Comparison of ENCODE assay signal across 9 cellular contexts in the genomic region with DNA sequence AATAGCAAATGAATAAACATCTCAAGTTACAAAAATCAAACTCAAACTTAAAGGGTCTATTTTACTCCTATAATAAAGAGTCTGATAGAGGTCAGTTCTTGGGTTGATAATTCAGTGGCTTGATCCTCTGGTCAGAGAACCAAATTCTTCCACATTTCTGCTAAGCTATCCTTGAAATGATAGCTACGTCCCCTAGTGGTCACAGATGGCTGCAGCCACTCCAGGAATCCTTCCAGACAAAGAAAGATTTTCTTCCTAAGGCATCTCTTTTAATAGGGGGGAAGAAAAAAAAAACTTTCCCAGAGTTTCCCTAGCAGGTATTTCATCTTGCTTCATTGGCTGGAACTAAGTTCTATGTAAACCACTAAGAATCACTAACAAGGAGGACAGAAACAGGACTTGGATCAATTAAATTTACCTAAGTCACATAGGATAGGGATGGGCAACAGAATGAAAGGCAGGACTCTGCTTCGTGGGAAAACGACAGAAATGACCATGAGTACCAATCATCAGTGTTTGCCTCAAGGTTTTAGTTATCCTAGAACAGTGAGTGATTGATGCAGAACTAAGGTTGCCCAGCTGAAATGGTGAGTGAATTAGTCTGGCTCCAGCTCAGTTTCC.
DNase-seq lines count a peak whose midpoint lies in the region; ATAC-seq and TF ChIP-seq lines count a peak whose summit lies in the region.
"Had no signal": no experiment of that assay in that cellular context is flagged by ENCODE, and none has a peak within 500 bp of the region (broad histone marks: within the 10 kb centered on the region; RNA-seq: fewer than 3 reads in every experiment).

No MANE protein-coding gene starts in this region.

- POLR2A ChIA-PET in A673 (lab: Charles Lee; ENCODE audit: low non-redundant PET), result interaction anchor here (0.6 kb wide), 1 partner anchor 575 kb away, joined by 3 read pairs; no protein-coding TSS in a partner anchor

- ATAC-seq in GM18519 (IDR thresholded peaks at IDR 0.05; ENCODE audit: low FRiP score, unreplicated experiment) (peak; percentile 48), RWPE2 (ENCODE audit: low read depth) (peak; percentile 41; the same call in 1 of the 3 replicates), gastroesophageal sphincter (no peak), GM19328 (IDR thresholded peaks at IDR 0.05; ENCODE audit: unreplicated experiment) (no peak), GM18909 (IDR thresholded peaks at IDR 0.05; ENCODE audit: poor library complexity, unreplicated experiment) (no peak)

- H3K4me3 ChIP-seq in A673 (ENCODE audit: low read depth, low read length, poor library complexity, severe bottlenecking) (no peak overlapping the region), RWPE2 (ENCODE audit: severe bottlenecking) (no peak overlapping the region), gastroesophageal sphincter (no peak overlapping the region)

- BruUV-seq in A673 (replicated peaks; lab: Mats Ljungman, UMichigan), result no TSS peak

- H3K9me3 ChIP-seq in A673 (ENCODE audit: low read depth, low read length, poor library complexity, severe bottlenecking) (no peaks in the 10 kb centered on the region), RWPE2 (ENCODE audit: severe bottlenecking) (no peaks in the 10 kb centered on the region), gastroesophageal sphincter (peaks cover 0 to 5% (median 0%) of the 10 kb centered on the region in 3 donors)

- peak; percentile 38 for DNase-seq in A673 (ENCODE audit: low spot score)
- DNase-seq in RWPE2 (ENCODE audit: low spot score), result no peak
- no peak for DNase-seq in NCI-H2107 (lab: John Stamatoyannopoulos, UW)
- no peak for DNase-seq in cerebellar nuclear complex (lab: John Stamatoyannopoulos, UW)
- DNase-seq: activated CD8-positive, alpha-beta memory T cell treated with anti-CD3 and anti-CD28 coated beads, Interleukin-2, amount 50 U/mL, for 4 hours had no signal

- no peak for TF ChIP-seq POLR2A in gastroesophageal sphincter (IDR thresholded peaks at IDR 0.05)

- intact Hi-C loops in A673 (cut with micrococcal nuclease; ENCODE audit: unreplicated experiment), result loop anchor here (1.0 to 10.0 kb wide), 2 partner anchors 164 to 575 kb away; no protein-coding TSS in a partner anchor

- CTCF ChIA-PET in A673 (lab: Charles Lee), result interaction anchor here (0.6 to 1.4 kb wide), 2 partner anchors 575 to 1492 kb away, joined by 4 to 12 read pairs; no protein-coding TSS in a partner anchor

- no peaks in the 10 kb centered on the region for H3K4me1 ChIP-seq in A673 (ENCODE audit: insufficient read depth, low read length, poor library complexity, severe bottlenecking)
- H3K4me1 ChIP-seq in RWPE2 (ENCODE audit: insufficient read depth, poor library complexity, severe bottlenecking), result no peaks in the 10 kb centered on the region
- H3K4me1 ChIP-seq in gastroesophageal sphincter, result no peaks in the 10 kb centered on the region

- H3K27ac ChIP-seq in A673 (ENCODE audit: low read depth, low read length, poor library complexity, severe bottlenecking), result no peak overlapping the region
- H3K27ac ChIP-seq in RWPE2 (ENCODE audit: poor library complexity, severe bottlenecking), result no peak overlapping the region
- no peak overlapping the region for H3K27ac ChIP-seq in gastroesophageal sphincter

- WGBS in gastroesophageal sphincter (ENCODE audit: low coverage in 1 of 2), 2 donors, result 77% methylated on average over 3 of the region's 3 CpGs

- H3K27me3 ChIP-seq in A673 (replicated peaks; ENCODE audit: insufficient read depth, low read depth, low read length, poor library complexity) (no peaks in the 10 kb centered on the region), RWPE2 (ENCODE audit: insufficient read depth, poor library complexity, severe bottlenecking) (no peaks in the 10 kb centered on the region), gastroesophageal sphincter (no peaks in the 10 kb centered on the region)

- no peak for TF ChIP-seq EP300 in gastroesophageal sphincter (IDR thresholded peaks at IDR 0.05)

- H3K36me3 ChIP-seq in A673 (ENCODE audit: insufficient read depth, low read length, poor library complexity, severe bottlenecking) (no peaks in the 10 kb centered on the region), RWPE2 (ENCODE audit: low read depth) (no peaks in the 10 kb centered on the region), gastroesophageal sphincter (no peaks in the 10 kb centered on the region)

- TF ChIP-seq CTCF in A673 (conservative IDR thresholded peaks at IDR 0.05; ENCODE audit: low read depth, low read length) (peak; percentile 87), RWPE2 (IDR thresholded peaks at IDR 0.05; ENCODE audit: poor library complexity, severe bottlenecking) (peak; percentile 82), gastroesophageal sphincter (IDR thresholded peaks at IDR 0.05) (peak in 3 of 4 experiments; percentile 32 to 53 (median 33))

Comparison
In these comparisons a context has a peak if more than half of its experiments do, and no peak if none do; other contexts are left out.
1. CTCF ChIP-seq: peak in every context shown above with its lines; median percentile 87 in A673; 82 in RWPE2; 33 in gastroesophageal sphincter.
2. ATAC-seq: peak in GM18519 (single experiment) and RWPE2 (single experiment); none in gastroesophageal sphincter (single experiment), GM19328 (single experiment) and GM18909 (single experiment).